Comparison of ENCODE assay signal across 8 cellular contexts in the genomic region with DNA sequence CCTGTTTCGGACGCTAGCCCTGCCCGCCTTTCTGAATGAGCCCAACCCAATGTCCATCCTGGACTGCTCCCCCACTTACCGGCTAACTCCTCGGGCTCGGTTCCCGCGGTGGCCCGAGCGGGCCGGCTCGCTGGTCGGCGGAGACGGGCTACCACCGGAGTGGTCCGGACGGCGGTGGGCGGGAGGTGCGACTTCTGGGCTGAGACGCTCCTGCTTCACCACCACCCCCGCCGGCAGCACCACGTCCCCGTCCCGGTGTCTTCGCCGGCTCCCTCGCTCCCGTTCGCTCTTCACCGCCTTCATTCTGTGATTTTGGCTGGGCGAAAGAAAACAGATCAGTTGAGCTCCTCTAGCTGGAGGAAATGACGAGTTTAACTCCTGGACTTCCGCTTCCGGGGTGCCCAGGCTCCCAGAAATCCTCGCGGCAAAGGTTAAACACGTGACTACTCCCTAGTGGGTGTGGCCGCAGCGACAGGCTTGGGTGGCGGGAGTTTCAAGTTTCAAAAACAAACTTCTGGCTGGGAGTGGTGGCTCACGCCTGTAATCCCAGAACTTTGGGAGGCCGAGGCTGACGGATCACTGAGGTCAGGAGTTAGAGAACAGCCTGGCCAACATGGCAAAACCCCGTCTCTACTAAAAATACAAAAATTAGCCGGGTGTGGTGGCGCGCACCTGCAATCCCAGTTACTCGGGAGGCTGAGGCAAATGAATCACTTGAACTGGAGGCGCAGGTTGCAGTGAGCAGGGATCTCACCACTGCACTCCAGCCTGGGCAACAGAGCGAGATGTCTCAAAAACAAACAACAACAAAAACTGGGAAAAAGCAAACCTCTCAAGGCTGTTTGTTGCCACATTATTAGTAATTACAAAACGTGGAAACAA. TPM values are rescaled to one million over a fixed set of nuclear protein-coding genes. Genes with fewer than 3 reads are reported as not detected.
DNase-seq lines count a peak whose midpoint lies in the region; ATAC-seq and TF ChIP-seq lines count a peak whose summit lies in the region.

SNIP1 (minus strand) TSS at position 367 of the 882 bp plus-strand sequence; CDS start at position 303, 64 bp downstream.

- ATAC-seq in GM21619 (IDR thresholded peaks at IDR 0.05; ENCODE audit: unreplicated experiment) (peak; percentile 87), esophagus mucosa (peak; percentile 96)
- peak; percentile 96 for ATAC-seq in activated T-cell treated with anti-CD3 and anti-CD28 coated beads, Interleukin-2, amount 50 U/mL, for 4 hours

- CTCF ChIA-PET in Calu3 (lab: Charles Lee) = interaction anchor here (0.5 to 0.9 kb wide), 3 partner anchors 20 to 124 kb away, joined by 3 to 4 read pairs (median 3); no protein-coding TSS in a partner anchor

- H3K9ac ChIP-seq in muscle layer of colon (ENCODE audit: low read length) = peak within 1 kb of the TSS; percentile 82

- peaks cover 56% of the 10 kb centered on the region for H3K36me3 Mint-ChIP-seq in Calu3 (ENCODE audit: insufficient read depth, unreplicated experiment)
- peaks cover 22% of the 10 kb centered on the region for H3K36me3 Mint-ChIP-seq in activated T-cell treated with anti-CD3 and anti-CD28 coated beads, Interleukin-2, amount 50 U/mL, for 4 hours (ENCODE audit: insufficient read depth)

- no peaks in the 10 kb centered on the region for H3K27me3 Mint-ChIP-seq in Calu3 (ENCODE audit: unreplicated experiment)
- peaks cover 3% of the 10 kb centered on the region for H3K27me3 Mint-ChIP-seq in activated T-cell treated with anti-CD3 and anti-CD28 coated beads, Interleukin-2, amount 50 U/mL, for 4 hours (ENCODE audit: low read depth)

- peaks cover 8% of the 10 kb centered on the region for H3K9me3 ChIP-seq in KOPT-K1 (ENCODE audit: insufficient read depth, low read length, poor library complexity, severe bottlenecking)
- no peaks in the 10 kb centered on the region for H3K9me3 ChIP-seq in Peyer's patch
- H3K9me3 ChIP-seq in muscle layer of colon (ENCODE audit: low read length) = no peaks in the 10 kb centered on the region

- DNase-seq in Calu3 (peak; percentile 90), Peyer's patch (peak; percentile 89 to 97 (median 90))
- DNase-seq in activated T-cell treated with anti-CD3 and anti-CD28 coated beads, Interleukin-2, amount 50 U/mL, for 4 hours = peak; percentile 85
- peak; percentile 75 to 76 for DNase-seq in stimulated activated CD8-positive, alpha-beta memory T cell treated with anti-CD3 and anti-CD28 coated beads, Interleukin-7, amount 100 ng/mL, for 1 hour (ENCODE audit: low read depth in 2 of 2)

- TF ChIP-seq POLR2A in Peyer's patch (IDR thresholded peaks at IDR 0.05) = peak; percentile 69 to 82

- TF ChIP-seq CTCF in Calu3 (IDR thresholded peaks at IDR 0.05; ENCODE audit: unreplicated experiment) (no peak), Peyer's patch (IDR thresholded peaks at IDR 0.05) (no peak)

- no peaks in the 10 kb centered on the region for H3K27me3 ChIP-seq in Peyer's patch
- H3K27me3 ChIP-seq in muscle layer of colon (ENCODE audit: control insufficient read depth in 1 of 2, insufficient read depth in 2 of 2, low read length in 2 of 2) = no peaks in the 10 kb centered on the region

- H3K4me1 ChIP-seq in Peyer's patch (peaks cover 0 to 17% (median 5%) of the 10 kb centered on the region in 4 donors), muscle layer of colon (ENCODE audit: insufficient read depth, low read length) (peaks cover 35% of the 10 kb centered on the region)

- H3K4me3 Mint-ChIP-seq in Calu3 (ENCODE audit: low read depth, unreplicated experiment) = peak within 1 kb of the TSS; percentile 92
- peak within 1 kb of the TSS; percentile 96 for H3K4me3 Mint-ChIP-seq in activated T-cell treated with anti-CD3 and anti-CD28 coated beads, Interleukin-2, amount 50 U/mL, for 4 hours

- intact Hi-C loops in Calu3 (cut with micrococcal nuclease; ENCODE audit: unreplicated experiment) = no loop called here

- H3K36me3 ChIP-seq in KOPT-K1 (ENCODE audit: insufficient read depth, low read length) = peaks cover 35% of the 10 kb centered on the region
- H3K36me3 ChIP-seq in Peyer's patch = peaks cover 0 to 24% (median 0%) of the 10 kb centered on the region in 3 donors
- H3K36me3 ChIP-seq in muscle layer of colon (ENCODE audit: insufficient read depth, low read length) = peaks cover 19% of the 10 kb centered on the region

- H3K27ac ChIP-seq in KOPT-K1 (ENCODE audit: low read depth, low read length, poor library complexity, severe bottlenecking) (peak within 1 kb of the TSS; percentile 72), Peyer's patch (peak within 1 kb of the TSS; percentile 81 to 89 (median 84)), muscle layer of colon (ENCODE audit: low read depth, low read length) (peak within 1 kb of the TSS; percentile 62)

- no TSS peak for BruUV-seq in Calu3 (replicated peaks; lab: Mats Ljungman, UMichigan)

- H3K27ac Mint-ChIP-seq in Calu3 (ENCODE audit: unreplicated experiment) = peak within 1 kb of the TSS; percentile 95

- H3K4me3 ChIP-seq in Peyer's patch (peak within 1 kb of the TSS; percentile 71 to 94 (median 79)), muscle layer of colon (ENCODE audit: low read depth in 1 of 2, low read length in 2 of 2) (peak within 1 kb of the TSS; percentile 36 to 96)

- no peaks in the 10 kb centered on the region for H3K9me3 Mint-ChIP-seq in Calu3 (ENCODE audit: low read depth, unreplicated experiment)
- no peaks in the 10 kb centered on the region for H3K9me3 Mint-ChIP-seq in activated T-cell treated with anti-CD3 and anti-CD28 coated beads, Interleukin-2, amount 50 U/mL, for 4 hours

- peaks cover 16% of the 10 kb centered on the region for H3K4me1 Mint-ChIP-seq in Calu3 (ENCODE audit: low read depth, unreplicated experiment)
- H3K4me1 Mint-ChIP-seq in activated T-cell treated with anti-CD3 and anti-CD28 coated beads, Interleukin-2, amount 50 U/mL, for 4 hours (ENCODE audit: low read depth) = peaks cover 38% of the 10 kb centered on the region

RNA-seq across cellular contexts. Expression of gene SNIP1, which starts in this region (rescaled TPM):
- total RNA-seq in Calu3 (2022) (21.0 and 25.7 TPM in 2 replicates), Peyer's patch (10 to 100 TPM in 2 of 4 donors, 1 to 10 TPM in 2; 7.0 to 17.6 (median 9.0) TPM), esophagus mucosa (8.7 TPM)
- 10 to 100 TPM; 29.3 to 35.0 (median 30.4) TPM for total RNA-seq in activated T-cell treated with anti-CD3 and anti-CD28 coated beads, Interleukin-2, amount 50 U/mL, for 4 hours

Comparison
In these comparisons a context has a peak if more than half of its experiments do, and no peak if none do; other contexts are left out.
1. Peak in every context shown above with its lines: DNase-seq, ATAC-seq, H3K4me3 ChIP-seq and H3K27ac ChIP-seq.